8 cellular contexts compared by ENCODE assay signal in the genomic region with DNA sequence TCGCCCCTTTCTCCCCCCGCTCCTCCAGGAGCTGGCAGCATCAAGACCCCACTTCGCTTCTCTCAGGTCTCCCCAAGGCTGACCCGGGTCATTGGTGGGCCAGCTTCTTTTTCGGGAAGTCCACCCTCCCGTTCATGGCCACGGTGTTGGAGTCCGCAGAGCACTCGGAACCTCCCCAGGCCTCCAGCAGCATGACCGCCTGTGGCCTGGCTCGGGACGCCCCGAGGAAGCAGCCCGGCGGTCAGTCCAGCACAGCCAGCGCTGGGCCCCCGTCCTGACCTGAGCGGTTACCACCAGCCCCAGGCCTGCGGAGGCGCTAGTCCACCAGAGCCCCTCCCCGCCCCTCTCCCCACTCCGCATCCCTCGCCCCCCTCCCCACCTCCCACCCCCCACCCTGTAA. TPM values are rescaled to one million over a fixed set of nuclear protein-coding genes. Genes with fewer than 3 reads are reported as not detected.
A peak's percentile ranks its signal among the peaks of the same experiment; 100 is the strongest.
DNase-seq lines count a peak whose midpoint lies in the region; ATAC-seq and TF ChIP-seq lines count a peak whose summit lies in the region.

No MANE protein-coding gene starts in this region.

- no peaks in the 10 kb centered on the region for H3K9me2 ChIP-seq in hepatocyte (replicated peaks; ENCODE audit: insufficient read depth)

- H3K9me3 ChIP-seq in hepatocyte (ENCODE audit: low read depth) (no peaks in the 10 kb centered on the region), gastrocnemius medialis (no peaks in the 10 kb centered on the region)

- intact Hi-C loops in activated T-helper 1 cell treated with anti-CD3 and anti-CD28 coated beads, Interleukin-12 subunit alpha, Interleukin-12 subunit beta, Interleukin-2, Interleukin-4 antibody, amounts not matched to agents 30 ng/mL and 10 ng/mL and 1 ng/mL, durations not matched to agents 14 hours and 24 hours and 36 hours (cut with micrococcal nuclease) = loop anchor here (2.0 kb wide), 1 partner anchor 105 kb away; the partner anchor contains the start of gene GMEB2
- intact Hi-C loops in gastrocnemius medialis (cut with DNase I; ENCODE audit: low total_unique reads) = no loop called here

- TF ChIP-seq CTCF in GM12875 (IDR thresholded peaks at IDR 0.05; ENCODE audit: borderline replicate concordance, insufficient read depth, low read depth, low read length) = no peak
- no peak for TF ChIP-seq CTCF in hepatocyte (IDR thresholded peaks at IDR 0.05; ENCODE audit: poor library complexity)
- no peak for TF ChIP-seq CTCF in gastrocnemius medialis (IDR thresholded peaks at IDR 0.05 in 4 of 5, conservative IDR thresholded peaks at IDR 0.05 in 1 of 5)

- H3K36me3 ChIP-seq in hepatocyte (replicated peaks; ENCODE audit: insufficient read depth, low read depth) (no peaks in the 10 kb centered on the region), gastrocnemius medialis (no peaks in the 10 kb centered on the region)

- peak overlapping the region; percentile 99 for H3K4me2 ChIP-seq in hepatocyte

- peaks cover 4% of the 10 kb centered on the region for H3K27me3 Mint-ChIP-seq in activated T-helper 1 cell treated with anti-CD3 and anti-CD28 coated beads, Interleukin-12 subunit alpha, Interleukin-12 subunit beta, Interleukin-2, Interleukin-4 antibody, amounts not matched to agents 30 ng/mL and 10 ng/mL and 1 ng/mL, durations not matched to agents 14 hours and 24 hours and 36 hours (ENCODE audit: insufficient read depth)

- H3K4me3 ChIP-seq in GM12875 (ENCODE audit: low read depth, low read length) = peak overlapping the region; percentile 83
- H3K4me3 ChIP-seq in hepatocyte = peak overlapping the region; percentile 99
- peak overlapping the region; percentile 75 to 88 (median 85) for H3K4me3 ChIP-seq in gastrocnemius medialis

- no peak for TF ChIP-seq POLR2A in gastrocnemius medialis (IDR thresholded peaks at IDR 0.05)

- H3K27ac ChIP-seq in hepatocyte (peak overlapping the region; percentile 98), gastrocnemius medialis (no peak overlapping the region)

- no peaks in the 10 kb centered on the region for H3K27me3 ChIP-seq in hepatocyte
- H3K27me3 ChIP-seq in gastrocnemius medialis = no peaks in the 10 kb centered on the region

- no peak overlapping the region for H2AFZ ChIP-seq in hepatocyte

- no peaks in the 10 kb centered on the region for H3K4me1 Mint-ChIP-seq in activated T-helper 1 cell treated with anti-CD3 and anti-CD28 coated beads, Interleukin-12 subunit alpha, Interleukin-12 subunit beta, Interleukin-2, Interleukin-4 antibody, amounts not matched to agents 30 ng/mL and 10 ng/mL and 1 ng/mL, durations not matched to agents 14 hours and 24 hours and 36 hours (ENCODE audit: low read depth)

- H3K9me3 Mint-ChIP-seq in activated T-helper 1 cell treated with anti-CD3 and anti-CD28 coated beads, Interleukin-12 subunit alpha, Interleukin-12 subunit beta, Interleukin-2, Interleukin-4 antibody, amounts not matched to agents 30 ng/mL and 10 ng/mL and 1 ng/mL, durations not matched to agents 14 hours and 24 hours and 36 hours = no peaks in the 10 kb centered on the region

- DNase-seq in activated T-helper 1 cell treated with anti-CD3 and anti-CD28 coated beads, Interleukin-12 subunit alpha, Interleukin-12 subunit beta, Interleukin-2, Interleukin-4 antibody, amounts not matched to agents 30 ng/mL and 10 ng/mL and 1 ng/mL, durations not matched to agents 14 hours and 24 hours and 36 hours (ENCODE audit: low spot score) = no peak
- no peak for DNase-seq in hepatocyte (ENCODE audit: low spot score)
- DNase-seq in gastrocnemius medialis = no peak
- DNase-seq in DMS79 (lab: John Stamatoyannopoulos, UW) = no peak
- DNase-seq in NCI-H187 (lab: John Stamatoyannopoulos, UW) = no peak
- no peak for DNase-seq in medulla oblongata (ENCODE audit: extremely low spot score)

- H4K20me1 ChIP-seq in hepatocyte (ENCODE audit: insufficient read depth, poor library complexity, severe bottlenecking) = peaks cover 24% of the 10 kb centered on the region

- peaks cover 12% of the 10 kb centered on the region for H3K36me3 Mint-ChIP-seq in activated T-helper 1 cell treated with anti-CD3 and anti-CD28 coated beads, Interleukin-12 subunit alpha, Interleukin-12 subunit beta, Interleukin-2, Interleukin-4 antibody, amounts not matched to agents 30 ng/mL and 10 ng/mL and 1 ng/mL, durations not matched to agents 14 hours and 24 hours and 36 hours (ENCODE audit: low read depth)

- 13% methylated on average over 14 of the region's 23 CpGs for WGBS in hepatocyte (ENCODE audit: low lambda C conversion rate, missing lambda C conversion rate)

- ATAC-seq in gastrocnemius medialis (no peak), HG03378 (IDR thresholded peaks at IDR 0.05; ENCODE audit: unreplicated experiment) (no peak)

- peak overlapping the region; percentile 68 for H3K27ac Mint-ChIP-seq in activated T-helper 1 cell treated with anti-CD3 and anti-CD28 coated beads, Interleukin-12 subunit alpha, Interleukin-12 subunit beta, Interleukin-2, Interleukin-4 antibody, amounts not matched to agents 30 ng/mL and 10 ng/mL and 1 ng/mL, durations not matched to agents 14 hours and 24 hours and 36 hours

- H3K4me1 ChIP-seq in hepatocyte (ENCODE audit: insufficient read depth) (peaks cover 13% of the 10 kb centered on the region), gastrocnemius medialis (peaks cover 12 to 23% of the 10 kb centered on the region in 2 donors)

- peak overlapping the region; percentile 84 for H3K4me3 Mint-ChIP-seq in activated T-helper 1 cell treated with anti-CD3 and anti-CD28 coated beads, Interleukin-12 subunit alpha, Interleukin-12 subunit beta, Interleukin-2, Interleukin-4 antibody, amounts not matched to agents 30 ng/mL and 10 ng/mL and 1 ng/mL, durations not matched to agents 14 hours and 24 hours and 36 hours

- in situ Hi-C loops in gastrocnemius medialis (cut with MboI; ENCODE audit: low sequenced_read_pairs in 4 of 4) = no loop called here

- peaks cover 16% of the 10 kb centered on the region for H3K79me2 ChIP-seq in hepatocyte

RNA-seq across cellular contexts. Expression of gene PPDPF, which starts 1.0 kb away (rescaled TPM):
- 117 and 122 TPM in 2 replicates for total RNA-seq in activated T-helper 1 cell treated with anti-CD3 and anti-CD28 coated beads, Interleukin-12 subunit alpha, Interleukin-12 subunit beta, Interleukin-2, Interleukin-4 antibody, amounts not matched to agents 30 ng/mL and 10 ng/mL and 1 ng/mL, durations not matched to agents 14 hours and 24 hours and 36 hours
- total RNA-seq in hepatocyte (47.6 and 55.1 TPM in 2 replicates), gastrocnemius medialis (100 to 1,000 TPM in 1 of 4 donors, 10 to 100 TPM in 3; 50.2 to 207 (median 76.1) TPM)
- polyA plus RNA-seq in hepatocyte = 330 and 333 TPM in 2 replicates

RNA-seq across cellular contexts. Expression of gene PTK6, which starts 15.6 kb away (rescaled TPM):
- total RNA-seq in activated T-helper 1 cell treated with anti-CD3 and anti-CD28 coated beads, Interleukin-12 subunit alpha, Interleukin-12 subunit beta, Interleukin-2, Interleukin-4 antibody, amounts not matched to agents 30 ng/mL and 10 ng/mL and 1 ng/mL, durations not matched to agents 14 hours and 24 hours and 36 hours = 0.16 and 0.29 TPM in 2 replicates
- total RNA-seq in hepatocyte = 0.52 and 1.1 TPM in 2 replicates
- 0.06 and 0.27 TPM in 2 replicates for polyA plus RNA-seq in hepatocyte
- total RNA-seq in gastrocnemius medialis = under 1 TPM in 1 of 4 donors, not detected in 3; 0.36 TPM

RNA-seq across cellular contexts. Expression of gene EEF1A2, which starts 22.7 kb away (rescaled TPM):
- 0.80 and 1.1 TPM in 2 replicates for total RNA-seq in activated T-helper 1 cell treated with anti-CD3 and anti-CD28 coated beads, Interleukin-12 subunit alpha, Interleukin-12 subunit beta, Interleukin-2, Interleukin-4 antibody, amounts not matched to agents 30 ng/mL and 10 ng/mL and 1 ng/mL, durations not matched to agents 14 hours and 24 hours and 36 hours
- total RNA-seq in hepatocyte (18.5 and 23.5 TPM in 2 replicates), gastrocnemius medialis (1,000 to 10,000 TPM; 1,736 to 2,603 (median 2,395) TPM)
- polyA plus RNA-seq in hepatocyte = 12.0 and 14.8 TPM in 2 replicates

RNA-seq across cellular contexts. Expression of gene SRMS, which starts 25.9 kb away (rescaled TPM):
- total RNA-seq in activated T-helper 1 cell treated with anti-CD3 and anti-CD28 coated beads, Interleukin-12 subunit alpha, Interleukin-12 subunit beta, Interleukin-2, Interleukin-4 antibody, amounts not matched to agents 30 ng/mL and 10 ng/mL and 1 ng/mL, durations not matched to agents 14 hours and 24 hours and 36 hours = not detected in 2 replicates
- total RNA-seq in hepatocyte (not detected in 2 replicates), gastrocnemius medialis (not detected)
- polyA plus RNA-seq in hepatocyte = not detected in 2 replicates

RNA-seq across cellular contexts. Expression of gene FNDC11, which starts 32.4 kb away (rescaled TPM):
- 0.15 and 0.26 TPM in 2 replicates for total RNA-seq in activated T-helper 1 cell treated with anti-CD3 and anti-CD28 coated beads, Interleukin-12 subunit alpha, Interleukin-12 subunit beta, Interleukin-2, Interleukin-4 antibody, amounts not matched to agents 30 ng/mL and 10 ng/mL and 1 ng/mL, durations not matched to agents 14 hours and 24 hours and 36 hours
- total RNA-seq in hepatocyte (0.57 and 0.76 TPM in 2 replicates), gastrocnemius medialis (under 1 TPM in 1 of 4 donors, not detected in 3; 0.13 TPM)
- polyA plus RNA-seq in hepatocyte = 0.79 and 2.1 TPM in 2 replicates

Comparison
In these comparisons a context has a peak if more than half of its experiments do, and no peak if none do; other contexts are left out.
1. RNA of gene EEF1A2, which starts 22.7 kb away (total RNA-seq): 1,736 to 2,603 TPM in gastrocnemius medialis; 18.5 to 23.5 TPM in hepatocyte and 0.80 to 1.1 TPM in activated T-helper 1 cell treated with anti-CD3 and anti-CD28 coated beads, Interleukin-12 subunit alpha, Interleukin-12 subunit beta, Interleukin-2, Interleukin-4 antibody, amounts not matched to agents 30 ng/mL and 10 ng/mL and 1 ng/mL, durations not matched to agents 14 hours and 24 hours and 36 hours; every median in the first group is over 10 times any median in the second.
2. Peak in every context shown above with its lines, with median percentiles within 50 percentile points of each other: H3K4me3 ChIP-seq.